Comparison of ENCODE assay signal across 15 cellular contexts in genomic region chr11:36213050-36213840, GRCh38.
A peak's percentile ranks its signal among the peaks of the same experiment; 100 is the strongest.
DNase-seq lines count a peak whose midpoint lies in the region; ATAC-seq and TF ChIP-seq lines count a peak whose summit lies in the region.
"Had no signal": no experiment of that assay in that cellular context is flagged by ENCODE, and none has a peak within 500 bp of the region (broad histone marks: within the 10 kb centered on the region; RNA-seq: fewer than 3 reads in every experiment).

No MANE protein-coding gene starts in this region.

- no peak for ATAC-seq in stimulated activated naive B cell treated with anti-CD40 and anti-IgM and Interleukin-4, amounts not matched to agents 10 μg/mL and 1 μg/mL and 100 μg/mL, for 72 hours (replicated peaks)
- no peak for ATAC-seq in GM21825 (IDR thresholded peaks at IDR 0.05; ENCODE audit: unreplicated experiment)
- ATAC-seq: left ventricle myocardium superior; Panc1; stimulated activated naive CD8-positive, alpha-beta T cell treated with anti-CD3 and anti-CD28 coated beads, Interleukin-15, amount 100 ng/mL, for 72 hours had no signal

- H3K27ac Mint-ChIP-seq in stimulated activated naive B cell treated with anti-CD40 and anti-IgM and Interleukin-4, amounts not matched to agents 10 μg/mL and 1 μg/mL and 100 μg/mL, for 72 hours = no peak overlapping the region
- H3K27ac Mint-ChIP-seq: stimulated activated naive CD8-positive, alpha-beta T cell treated with anti-CD3 and anti-CD28 coated beads, Interleukin-15, amount 100 ng/mL, for 72 hours had no signal

- H3K4me3 Mint-ChIP-seq in stimulated activated naive B cell treated with anti-CD40 and anti-IgM and Interleukin-4, amounts not matched to agents 10 μg/mL and 1 μg/mL and 100 μg/mL, for 72 hours = no peak overlapping the region
- H3K4me3 Mint-ChIP-seq: stimulated activated naive CD8-positive, alpha-beta T cell treated with anti-CD3 and anti-CD28 coated beads, Interleukin-15, amount 100 ng/mL, for 72 hours had no signal

- TF ChIP-seq CTCF in GM13976 (IDR thresholded peaks at IDR 0.05; ENCODE audit: borderline replicate concordance, control extremely low read depth, extremely low read depth, insufficient read depth, missing control alignments) = no peak

- in situ Hi-C loops in GM13976 (cut with MboI; ENCODE audit: low sequenced_read_pairs, unreplicated experiment) = no loop called here

- H3K36me3 Mint-ChIP-seq in stimulated activated naive B cell treated with anti-CD40 and anti-IgM and Interleukin-4, amounts not matched to agents 10 μg/mL and 1 μg/mL and 100 μg/mL, for 72 hours = no peaks in the 10 kb centered on the region

- H3K27me3 Mint-ChIP-seq in stimulated activated naive B cell treated with anti-CD40 and anti-IgM and Interleukin-4, amounts not matched to agents 10 μg/mL and 1 μg/mL and 100 μg/mL, for 72 hours = peaks cover 13 to 27% of the 10 kb centered on the region in 2 donors

- H3K4me1 Mint-ChIP-seq in stimulated activated naive B cell treated with anti-CD40 and anti-IgM and Interleukin-4, amounts not matched to agents 10 μg/mL and 1 μg/mL and 100 μg/mL, for 72 hours = no peaks in the 10 kb centered on the region
- H3K4me1 Mint-ChIP-seq: stimulated activated naive CD8-positive, alpha-beta T cell treated with anti-CD3 and anti-CD28 coated beads, Interleukin-15, amount 100 ng/mL, for 72 hours had no signal

- H3K9me3 Mint-ChIP-seq in stimulated activated naive B cell treated with anti-CD40 and anti-IgM and Interleukin-4, amounts not matched to agents 10 μg/mL and 1 μg/mL and 100 μg/mL, for 72 hours = peaks cover 4 to 5% of the 10 kb centered on the region in 2 donors

- peak; percentile 11 for DNase-seq in NCI-H748 (lab: John Stamatoyannopoulos, UW; ENCODE audit: unreplicated experiment)
- DNase-seq in NCI-H748 treated with DMSO at 0.1 percent for 48 hours (lab: John Stamatoyannopoulos, UW) = no peak
- DNase-seq in NCI-H69 (lab: John Stamatoyannopoulos, UW) = peak; percentile 90
- peak in 38 of 51 donors; percentile 5 to 77 (median 42) for DNase-seq in hypothalamus (lab: John Stamatoyannopoulos, UW)
- peak; percentile 67 for DNase-seq in superior temporal gyrus (ENCODE audit: extremely low spot score)
- DNase-seq in GM13976 (ENCODE audit: low spot score) = no peak
- DNase-seq in stimulated activated naive B cell treated with anti-CD40 and anti-IgM and Interleukin-4, amounts not matched to agents 10 μg/mL and 1 μg/mL and 100 μg/mL, for 72 hours = no peak
- DNase-seq: ACHN; KBM-7; left ventricle myocardium superior; NCI-H187 treated with DMSO at 0.1 percent for 48 hours; stimulated activated naive CD8-positive, alpha-beta T cell treated with anti-CD3 and anti-CD28 coated beads, Interleukin-15, amount 100 ng/mL, for 72 hours; SW 1271 had no signal

Comparison
In these comparisons a context has a peak if more than half of its experiments do, and no peak if none do; other contexts are left out.
1. DNase-seq: peak in NCI-H748 (single experiment), NCI-H69 (single experiment), hypothalamus (38 of 51) and superior temporal gyrus (single experiment); none in NCI-H748 treated with DMSO at 0.1 percent for 48 hours (single experiment), GM13976 (single experiment) and stimulated activated naive B cell treated with anti-CD40 and anti-IgM and Interleukin-4, amounts not matched to agents 10 μg/mL and 1 μg/mL and 100 μg/mL, for 72 hours (single experiment).